26 cellular contexts compared by ENCODE assay signal in the genomic region with DNA sequence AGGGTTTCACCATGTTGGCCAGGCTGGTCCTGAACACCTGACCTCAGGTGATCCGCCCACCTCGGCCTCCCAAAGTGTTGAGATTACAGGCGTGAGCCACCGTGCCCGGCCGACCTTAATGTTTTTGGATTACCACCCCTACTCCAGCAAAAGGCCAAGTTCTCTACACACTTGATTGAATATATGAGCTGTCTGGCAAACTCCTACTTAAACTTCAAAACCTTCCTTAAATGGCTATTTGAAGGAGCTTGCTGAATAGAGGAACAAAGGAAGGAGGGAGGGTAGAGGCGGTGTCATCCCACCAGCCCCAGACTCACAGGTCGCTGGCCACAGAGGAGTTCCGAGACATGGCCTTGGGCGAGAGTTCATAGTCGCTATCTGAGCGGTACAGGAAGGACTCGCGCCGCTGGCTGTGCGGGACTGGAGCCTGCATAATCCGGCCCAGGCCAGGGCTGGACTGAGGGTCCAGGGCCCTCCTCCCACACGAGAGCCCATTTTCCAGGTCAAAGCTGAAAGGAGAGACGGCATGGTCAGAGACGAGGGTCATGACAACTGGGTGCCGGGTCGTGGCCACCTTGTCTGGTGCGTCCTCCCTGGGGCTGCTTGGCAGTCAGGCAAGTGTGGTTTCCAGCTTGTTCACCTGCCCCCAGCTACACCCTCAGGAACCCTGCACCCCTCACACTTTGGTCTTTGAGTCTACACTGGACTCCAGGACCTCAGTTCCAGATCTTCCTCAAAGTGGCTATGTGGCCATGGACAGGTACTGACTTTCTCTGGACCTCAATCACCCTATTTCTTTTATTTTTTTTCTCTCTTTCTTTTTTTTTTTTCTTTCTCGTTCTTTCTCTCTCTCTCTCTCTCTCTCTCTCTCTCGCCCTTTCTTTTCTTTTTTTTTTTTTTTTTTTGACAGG. TPM values are rescaled to one million over a fixed set of nuclear protein-coding genes. Genes with fewer than 3 reads are reported as not detected.
"Had no signal": no experiment of that assay in that cellular context is flagged by ENCODE, and none has a peak within 500 bp of the region (broad histone marks: within the 10 kb centered on the region; RNA-seq: fewer than 3 reads in every experiment).

No MANE protein-coding gene starts in this region.

- ATAC-seq: activated CD8-positive, alpha-beta T cell treated with anti-CD3 and anti-CD28 coated beads, Interleukin-2, amount 10 ng/mL, durations not matched to agents 7 days and 5 days; body of pancreas; PC-3; T-helper 17 cell had no signal

- H3K4me2 ChIP-seq: KMS-11 had no signal

- H3K9me3 ChIP-seq: ascending aorta, body of pancreas, SJSA1 had no signal

- FAIRE-seq: bronchial epithelial cell, RCC 7860 had no signal

- DNase-seq: activated CD4-positive, alpha-beta T cell treated with anti-CD3 and anti-CD28 coated beads for 48 hours; activated CD4-positive, alpha-beta T cell treated with anti-CD3 and anti-CD28 coated beads, Interleukin-2, amount 50 U/mL, for 4 hours; activated CD4-positive, CD25-positive, alpha-beta regulatory T cell treated with anti-CD3 and anti-CD28 coated beads, Interleukin-2, amount 50 U/mL, for 72 hours; activated CD8-positive, alpha-beta T cell treated with anti-CD3 and anti-CD28 coated beads, Interleukin-2, amount 10 ng/mL, durations not matched to agents 7 days and 5 days; activated effector memory CD4-positive, alpha-beta T cell treated with Interleukin-2 at 50 U/mL for 16 hours; activated naive CD4-positive, alpha-beta T cell; activated T-cell treated with anti-CD3 and anti-CD28 coated beads, Interleukin-2, amount 50 U/mL, for 24 hours; amniotic stem cell; body of pancreas; central memory CD4-positive, alpha-beta T cell; NCI-H1105 treated with DMSO at 0.1 percent for 48 hours; NCI-H1436 treated with DMSO at 0.1 percent for 48 hours; NCI-H187; NCI-H2081; NCI-H510A treated with DMSO at 0.1 percent for 48 hours; NCI-H69; PC-3; SHP77; T-helper 17 cell; T-helper 9 cell had no signal

- H3K4me3 ChIP-seq: ascending aorta, body of pancreas, SJSA1 had no signal

- H3K36me3 ChIP-seq: ascending aorta, SJSA1 had no signal

- H3K9ac ChIP-seq: KMS-11 had no signal

- H3K27ac ChIP-seq: ascending aorta, body of pancreas, KMS-11, SJSA1 had no signal

RNA-seq across cellular contexts. Expression of a gene that starts 4.2 kb away (rescaled TPM):
- total RNA-seq: activated T-helper 1 cell treated with anti-CD3 and anti-CD28 coated beads, Interleukin-12 subunit alpha, Interleukin-12 subunit beta, Interleukin-2, Interleukin-4 antibody, amounts not matched to agents 30 ng/mL and 10 ng/mL and 1 ng/mL, durations not matched to agents 14 hours and 24 hours and 36 hours; ascending aorta; SJSA1 had no signal

RNA-seq across cellular contexts. Expression of a gene that starts 52.2 kb away (rescaled TPM):
- total RNA-seq: bronchial epithelial cell had no signal
